In genomic region chr21:45417951-45418300, GRCh38 we compare ENCODE assay signal across 1 cellular context.
TF ChIP-seq lines count a peak whose summit lies in the region.

No MANE protein-coding gene starts in this region.

TF ChIP-seq in SK-N-SH treated with all-trans-retinoic acid at 6 μM for 48 hours, 23 proteins besides CTCF, POLR2A, EP300 and RAD21 (continued from another document):
- no peak for TF ChIP-seq ARNTL (CRISPR knock-in tag; IDR thresholded peaks at IDR 0.05; ENCODE audit: borderline replicate concordance, low read depth)
- no peak for TF ChIP-seq CSRNP3 (CRISPR knock-in tag; IDR thresholded peaks at IDR 0.05)
- no peak for TF ChIP-seq ISL1 (CRISPR knock-in tag; IDR thresholded peaks at IDR 0.05)
- TF ChIP-seq GLIS3 (CRISPR knock-in tag; IDR thresholded peaks at IDR 0.05), result no peak
TF ChIP-seq in SK-N-SH treated with all-trans-retinoic acid at 6 μM for 48 hours: peak in this region for 0.
